8 cellular contexts compared by ENCODE assay signal in the genomic region with DNA sequence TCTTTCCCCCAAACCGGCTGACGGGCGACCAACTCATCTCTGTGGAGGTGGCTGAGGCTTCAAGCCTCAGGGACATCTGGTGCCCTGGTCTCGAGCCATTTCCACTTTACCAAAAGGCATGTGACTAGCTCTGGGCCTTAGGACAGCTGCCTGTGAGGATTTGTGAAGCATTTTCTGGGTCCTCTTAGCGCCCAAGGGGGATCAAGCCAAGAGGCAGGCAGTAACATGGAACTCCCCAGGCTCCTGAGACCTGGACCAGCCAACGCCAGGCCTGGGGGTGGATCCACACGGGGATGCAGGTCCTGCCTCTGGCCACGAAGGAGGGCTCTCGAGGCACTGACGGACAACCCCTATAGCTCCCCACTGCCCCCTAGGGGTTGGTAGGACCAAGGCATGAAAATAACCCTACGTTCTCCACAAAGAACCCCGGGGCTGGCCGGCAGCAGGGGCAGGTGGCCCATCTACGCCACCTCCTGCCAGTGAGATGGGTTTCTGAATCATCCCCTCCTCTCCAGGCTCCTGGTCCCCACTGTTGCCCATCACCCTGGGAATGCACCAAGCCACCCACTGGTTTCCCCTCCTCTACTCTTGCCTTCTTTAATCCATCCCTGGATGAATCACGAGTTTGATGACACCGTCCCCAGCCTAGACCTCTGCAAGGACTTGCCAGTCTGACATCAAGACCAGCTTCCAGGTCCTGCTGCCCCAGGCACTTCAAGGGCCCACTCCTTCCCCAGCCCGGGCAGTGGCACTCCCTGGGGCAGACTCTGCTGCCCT. TPM values are rescaled to one million over a fixed set of nuclear protein-coding genes. Genes with fewer than 3 reads are reported as not detected.
DNase-seq lines count a peak whose midpoint lies in the region; ATAC-seq and TF ChIP-seq lines count a peak whose summit lies in the region.

No MANE protein-coding gene starts in this region.

- peak; percentile 72 for ATAC-seq in mucosa of descending colon
- no peak for ATAC-seq in HG02798 (IDR thresholded peaks at IDR 0.05; ENCODE audit: poor library complexity, unreplicated experiment)
- ATAC-seq in GM18505 (IDR thresholded peaks at IDR 0.05; ENCODE audit: unreplicated experiment): no peak

- no peaks in the 10 kb centered on the region for H3K36me3 ChIP-seq in mucosa of descending colon (ENCODE audit: low read depth)

- DNase-seq in AG08396 (ENCODE audit: low spot score): peak; percentile 62
- peak; percentile 43 for DNase-seq in RKO (ENCODE audit: low spot score)
- DNase-seq in ecto neural progenitor cell (ENCODE audit: low spot score): peak; percentile 76
- peak in 1 of 3 donors; percentile 37 for DNase-seq in mucosa of descending colon
- no peak for DNase-seq in GOT3 (lab: John Stamatoyannopoulos, UW)

- no peaks in the 10 kb centered on the region for H3K9me3 ChIP-seq in mucosa of descending colon

- H3K4me3 ChIP-seq in GM12875 (ENCODE audit: low read depth, low read length) (no peak overlapping the region), mucosa of descending colon (no peak overlapping the region)

- no peaks in the 10 kb centered on the region for H3K4me1 ChIP-seq in mucosa of descending colon (ENCODE audit: low read depth)

- intact Hi-C loops in mucosa of descending colon (cut with DNase I, micrococcal nuclease): no loop called here

- TF ChIP-seq CTCF in GM12875 (IDR thresholded peaks at IDR 0.05; ENCODE audit: borderline replicate concordance, insufficient read depth, low read depth, low read length): peak; percentile 61; the same call in 1 of the 2 replicates
- peak; percentile 25 for TF ChIP-seq CTCF in mucosa of descending colon (IDR thresholded peaks at IDR 0.05)

- no peak for TF ChIP-seq POLR2A in GM18505 (IDR thresholded peaks at IDR 0.05; ENCODE audit: borderline replicate concordance, extremely low read depth, insufficient read depth, insufficient read length)

RNA-seq across cellular contexts. Expression of a gene that starts 7.0 kb away (rescaled TPM):
- total RNA-seq in mucosa of descending colon: 10 to 100 TPM; 50.2 to 85.9 (median 54.8) TPM

RNA-seq across cellular contexts. Expression of a gene that starts 37.8 kb away (rescaled TPM):
- 10 to 100 TPM in 2 of 3 donors, 1 to 10 TPM in 1; 5.1 to 47.6 (median 10.7) TPM for total RNA-seq in mucosa of descending colon

RNA-seq across cellular contexts. Expression of a gene that starts 46.5 kb away (rescaled TPM):
- total RNA-seq in mucosa of descending colon: 10 to 100 TPM; 67.8 to 89.3 (median 74.0) TPM
